ENCODE assay signal across 8 cellular contexts in the genomic region with DNA sequence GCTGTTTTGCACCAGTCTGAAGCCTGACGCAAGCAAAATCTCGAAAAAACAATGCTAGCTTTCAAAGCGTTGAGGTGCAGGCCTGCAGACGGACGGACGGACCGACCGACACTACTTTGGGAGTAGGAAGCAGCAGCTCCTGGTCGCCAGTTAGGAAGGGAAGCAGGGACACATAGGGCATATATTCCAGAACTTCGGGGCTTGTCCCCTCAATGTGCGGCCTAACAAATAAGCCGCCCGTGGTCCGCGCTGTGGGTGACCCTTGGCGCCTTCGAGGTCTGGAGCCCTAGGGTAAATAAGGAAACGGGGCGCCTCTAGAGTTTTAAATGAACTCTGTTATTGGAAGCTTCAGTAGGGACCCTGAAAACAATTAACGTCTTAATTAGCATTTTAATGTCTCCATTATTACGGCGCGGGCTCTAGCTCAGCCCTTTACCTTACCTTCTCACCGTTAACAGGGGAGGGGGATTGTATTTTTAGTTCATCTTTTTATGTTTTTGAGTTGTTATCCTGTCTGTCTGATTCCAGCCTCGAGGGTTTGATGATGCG. TPM values are rescaled to one million over a fixed set of nuclear protein-coding genes. Genes with fewer than 3 reads are reported as not detected.
DNase-seq lines count a peak whose midpoint lies in the region; ATAC-seq and TF ChIP-seq lines count a peak whose summit lies in the region.

No MANE protein-coding gene starts in this region.

- no peak for TF ChIP-seq CTCF in Panc1 (IDR thresholded peaks at IDR 0.05)
- no peak for TF ChIP-seq CTCF in esophagus squamous epithelium (IDR thresholded peaks at IDR 0.05)
- TF ChIP-seq CTCF in neutrophil (IDR thresholded peaks at IDR 0.05): no peak

- CTCF ChIA-PET in CD4-positive, alpha-beta memory T cell (lab: Charles Lee; ENCODE audit: partially characterized antibody): interaction anchor here (0.7 to 0.9 kb wide), 2 partner anchors 47 to 153 kb away, joined by 3 read pairs; no protein-coding TSS in a partner anchor
- CTCF ChIA-PET in Panc1 (lab: Charles Lee): no interaction called here

- no peak for ATAC-seq in Panc1
- no peak for ATAC-seq in GM21360 (IDR thresholded peaks at IDR 0.05; ENCODE audit: unreplicated experiment)

- peaks cover 0 to 1% of the 10 kb centered on the region in 2 donors for H3K36me3 Mint-ChIP-seq in CD4-positive, alpha-beta memory T cell

- BruUV-seq in Panc1 (replicated peaks; lab: Mats Ljungman, UMichigan): TSS peak; percentile 77

- intact Hi-C loops in CD4-positive, alpha-beta memory T cell (cut with micrococcal nuclease): loop anchor here (5.0 to 10.0 kb wide), 2 partner anchors 99 to 154 kb away; partner anchors contain the start of genes EXOC6 and KIF11
- intact Hi-C loops in Panc1 (cut with micrococcal nuclease; ENCODE audit: unreplicated experiment) (no loop called here), esophagus squamous epithelium (cut with DNase I) (loop anchor here (10.0 kb wide), 1 partner anchor 144 kb away; no protein-coding TSS in a partner anchor)

- in situ Hi-C loops in Panc1 (cut with HindIII; ENCODE audit: low pct_unique_long_range_greater_than_20kb, low sequenced_read_pairs): no loop called here

- no peaks in the 10 kb centered on the region for H3K9me3 ChIP-seq in CD4-positive, alpha-beta memory T cell (ENCODE audit: control insufficient read depth in 1 of 2, low read length in 2 of 2)
- no peaks in the 10 kb centered on the region for H3K9me3 ChIP-seq in Panc1 (ENCODE audit: control insufficient read depth, insufficient read depth, low read depth, low read length)
- H3K9me3 ChIP-seq in esophagus squamous epithelium: no peaks in the 10 kb centered on the region
- H3K9me3 ChIP-seq in neutrophil: no peaks in the 10 kb centered on the region

- H3K27ac Mint-ChIP-seq in CD4-positive, alpha-beta memory T cell: peak overlapping the region in 1 of 7 donors; percentile 84

- H3K4me3 Mint-ChIP-seq in CD4-positive, alpha-beta memory T cell: peak overlapping the region; percentile 76 to 91 (median 84)

- peak overlapping the region; percentile 43 to 47 for H3K4me3 ChIP-seq in CD4-positive, alpha-beta memory T cell (ENCODE audit: low read length in 2 of 2)
- H3K4me3 ChIP-seq in Panc1 (ENCODE audit: low read depth in 2 of 2, low read length in 2 of 2) (peak overlapping the region; percentile 66 to 71), esophagus squamous epithelium (peak overlapping the region; percentile 4 to 75 (median 68)), neutrophil (ENCODE audit: low read depth in 1 of 2, low read length in 1 of 2) (peak overlapping the region; percentile 85 to 100)

- H3K4me1 ChIP-seq in CD4-positive, alpha-beta memory T cell (ENCODE audit: insufficient read depth, low read length): peaks cover 25% of the 10 kb centered on the region
- H3K4me1 ChIP-seq in Panc1 (ENCODE audit: control insufficient read depth, insufficient read depth, low read length) (peaks cover 14% of the 10 kb centered on the region), esophagus squamous epithelium (peaks cover 2 to 64% (median 5%) of the 10 kb centered on the region in 3 donors), neutrophil (ENCODE audit: control insufficient read depth in 1 of 2, insufficient read depth in 1 of 2, low read depth in 1 of 2, low read length in 1 of 2) (peaks cover 55 to 57% of the 10 kb centered on the region in 2 experiments)

- H3K27ac ChIP-seq in CD4-positive, alpha-beta memory T cell (ENCODE audit: low read depth, low read length): no peak overlapping the region
- H3K27ac ChIP-seq in Panc1 (ENCODE audit: low read length) (peak overlapping the region; percentile 81), esophagus squamous epithelium (peak overlapping the region; percentile 42 to 89 (median 74)), neutrophil (peak overlapping the region; percentile 95)

- 53 to 70% methylated on average over 25 to 26 of the region's 26 CpGs for WGBS in esophagus squamous epithelium, 2 donors

- POLR2A ChIA-PET in CD4-positive, alpha-beta memory T cell (lab: Charles Lee; ENCODE audit: partially characterized antibody): interaction anchor here (0.9 to 1.4 kb wide), 2 partner anchors 95 to 157 kb away, joined by 3 to 5 read pairs; partner anchors contain the start of gene EXOC6
- POLR2A ChIA-PET in Panc1 (lab: Charles Lee): interaction anchor here (0.6 kb wide), 2 partner anchors 8 to 1222 kb away, joined by 3 to 13 read pairs; no protein-coding TSS in a partner anchor

- H3K9me3 Mint-ChIP-seq in CD4-positive, alpha-beta memory T cell: peaks cover 0 to 5% (median 0%) of the 10 kb centered on the region in 8 donors

- DNase-seq in CD4-positive, alpha-beta memory T cell: no peak
- DNase-seq in Panc1 (ENCODE audit: low read depth, low spot score) (no peak), esophagus squamous epithelium (lab: John Stamatoyannopoulos, UW) (no peak), iPS-NIHi11 (ENCODE audit: low spot score) (no peak), NCI-H1048 (lab: John Stamatoyannopoulos, UW) (no peak)
- DNase-seq in NK-92 treated with Interleukin-12 subunit alpha and Interleukin-12 subunit beta, amount 100 ng/mL, for 24 hours (lab: John Stamatoyannopoulos, UW): no peak

- H3K36me3 ChIP-seq in CD4-positive, alpha-beta memory T cell (ENCODE audit: insufficient read depth, low read length): no peaks in the 10 kb centered on the region
- H3K36me3 ChIP-seq in Panc1 (ENCODE audit: control insufficient read depth, insufficient read depth, low read length) (peaks cover 4% of the 10 kb centered on the region; the same call in 1 of the 2 replicates), esophagus squamous epithelium (no peaks in the 10 kb centered on the region), neutrophil (peaks cover 37% of the 10 kb centered on the region)

- H3K27me3 Mint-ChIP-seq in CD4-positive, alpha-beta memory T cell: peaks cover 31 to 47% of the 10 kb centered on the region in 2 donors

- TF ChIP-seq POLR2A in esophagus squamous epithelium (IDR thresholded peaks at IDR 0.05): peak in 1 of 4 donors; percentile 3

- H3K4me1 Mint-ChIP-seq in CD4-positive, alpha-beta memory T cell: peaks cover 9 to 33% (median 26%) of the 10 kb centered on the region in 4 donors

- H3K27me3 ChIP-seq in CD4-positive, alpha-beta memory T cell (ENCODE audit: insufficient read depth, low read length): peaks cover 37% of the 10 kb centered on the region
- H3K27me3 ChIP-seq in Panc1 (ENCODE audit: control insufficient read depth, insufficient read depth, low read length) (no peaks in the 10 kb centered on the region), esophagus squamous epithelium (peaks cover 0 to 79% (median 2%) of the 10 kb centered on the region in 4 donors), neutrophil (no peaks in the 10 kb centered on the region)

RNA-seq across cellular contexts. Expression of gene HHEX, which starts 1.4 kb away (rescaled TPM):
- total RNA-seq in CD4-positive, alpha-beta memory T cell: under 1 TPM in 1 of 2 experiments, not detected in 1; 0.32 TPM
- 1 to 10 TPM in 1 of 2 donors, under 1 TPM in 1; 0.98 to 1.2 TPM for polyA plus RNA-seq in CD4-positive, alpha-beta memory T cell
- 10.1 TPM for total RNA-seq in Panc1 (2021; ENCODE audit: unreplicated experiment)
- 8.1 TPM for polyA plus RNA-seq in Panc1 (2012; ENCODE audit: insufficient read length)
- 1 to 10 TPM in 3 of 4 donors, not detected in 1; 1.6 to 4.2 (median 3.2) TPM for total RNA-seq in esophagus squamous epithelium
